34 cellular contexts compared by ENCODE assay signal in the genomic region with DNA sequence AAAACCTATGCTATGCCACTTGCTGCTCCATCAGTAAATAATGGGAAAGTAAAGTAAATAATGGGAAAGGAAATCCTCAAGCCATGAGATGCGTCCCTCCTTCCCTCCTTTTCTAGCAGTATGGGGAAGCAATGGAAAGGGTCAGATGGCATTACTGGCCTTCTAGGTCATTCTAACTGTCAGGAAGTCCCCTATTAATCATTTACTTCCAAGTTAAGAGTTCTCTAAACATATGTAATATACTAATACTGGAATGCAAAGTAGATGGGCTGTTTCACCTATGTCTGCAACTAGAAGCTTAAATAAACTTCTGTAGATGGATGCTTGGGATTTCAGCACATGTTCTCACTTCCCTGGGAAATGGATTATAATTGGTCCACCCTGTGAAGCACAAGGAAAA. TPM values are rescaled to one million over a fixed set of nuclear protein-coding genes. Genes with fewer than 3 reads are reported as not detected.
"Had no signal": no experiment of that assay in that cellular context is flagged by ENCODE, and none has a peak within 500 bp of the region (broad histone marks: within the 10 kb centered on the region; RNA-seq: fewer than 3 reads in every experiment).

No MANE protein-coding gene starts in this region.

- H3K9me3 Mint-ChIP-seq: naive thymus-derived CD4-positive, alpha-beta T cell; nephron; neural progenitor cell had no signal

- H3K4me1 Mint-ChIP-seq: naive thymus-derived CD4-positive, alpha-beta T cell; nephron; neural progenitor cell; stimulated activated effector memory CD8-positive, alpha-beta T cell treated with anti-CD3 and anti-CD28 coated beads, Interleukin-12 subunit alpha, Interleukin-12 subunit beta, amount 100 ng/mL, for 72 hours had no signal

- ATAC-seq: effector memory CD8-positive, alpha-beta T cell; gastrocnemius medialis; left lobe of liver; naive thymus-derived CD4-positive, alpha-beta T cell; sciatic nerve; stimulated activated effector memory CD8-positive, alpha-beta T cell treated with anti-CD3 and anti-CD28 coated beads, Interleukin-12 subunit alpha, Interleukin-12 subunit beta, amount 100 ng/mL, for 72 hours had no signal

- H3K4me3 Mint-ChIP-seq: effector memory CD8-positive, alpha-beta T cell; naive thymus-derived CD4-positive, alpha-beta T cell; nephron; neural progenitor cell; stimulated activated effector memory CD8-positive, alpha-beta T cell treated with anti-CD3 and anti-CD28 coated beads, Interleukin-12 subunit alpha, Interleukin-12 subunit beta, amount 100 ng/mL, for 72 hours had no signal

- DNase-seq: dermis blood vessel endothelial cell; effector memory CD8-positive, alpha-beta T cell; foreskin fibroblast; gastrocnemius medialis; head of caudate nucleus; mesendoderm; midbrain; naive thymus-derived CD4-positive, alpha-beta T cell; stimulated activated CD4-positive, alpha-beta T cell treated with anti-CD3 and anti-CD28 coated beads, Interleukin-12 subunit alpha, Interleukin-12 subunit beta, amount 100 ng/mL, for 4 hours; stimulated activated CD4-positive, alpha-beta T cell treated with anti-CD3 and anti-CD28 coated beads, Interleukin-2, amount 100 ng/mL, for 24 hours; stimulated activated CD4-positive, alpha-beta T cell treated with anti-CD3 and anti-CD28 coated beads, Interleukin-4, amount 100 ng/mL, for 24 hours; stimulated activated naive CD4-positive, alpha-beta T cell treated with Interleukin-2 at 50 U/mL for 16 hours; stomach; thyroid gland; trophoblast cell had no signal

- H3K4me3 ChIP-seq: coronary artery, gastrocnemius medialis, neural progenitor cell, right atrium auricular region, smooth muscle cell, stomach, thyroid gland, vagina had no signal

- H3K9me3 ChIP-seq: gastrocnemius medialis, right atrium auricular region, stomach, thyroid gland, vagina had no signal

- H3K36me3 ChIP-seq: gastrocnemius medialis, neural progenitor cell, right atrium auricular region, stomach, thyroid gland, vagina had no signal

- H3K36me3 Mint-ChIP-seq: naive thymus-derived CD4-positive, alpha-beta T cell; neural progenitor cell; stimulated activated effector memory CD8-positive, alpha-beta T cell treated with anti-CD3 and anti-CD28 coated beads, Interleukin-12 subunit alpha, Interleukin-12 subunit beta, amount 100 ng/mL, for 72 hours had no signal

- H3K27ac Mint-ChIP-seq: effector memory CD8-positive, alpha-beta T cell; naive thymus-derived CD4-positive, alpha-beta T cell; nephron; neural progenitor cell; progenitor cell of endocrine pancreas; stimulated activated effector memory CD8-positive, alpha-beta T cell treated with anti-CD3 and anti-CD28 coated beads, Interleukin-12 subunit alpha, Interleukin-12 subunit beta, amount 100 ng/mL, for 72 hours had no signal

- H3K27me3 Mint-ChIP-seq: effector memory CD8-positive, alpha-beta T cell had no signal

- H3K27me3 ChIP-seq: gastrocnemius medialis, neural progenitor cell, right atrium auricular region, stomach, thyroid gland, vagina had no signal

- H3K4me1 ChIP-seq: gastrocnemius medialis, neural progenitor cell, parathyroid adenoma, right atrium auricular region, thyroid gland, vagina had no signal

- H3K27ac ChIP-seq: coronary artery, gastrocnemius medialis, neural progenitor cell, parathyroid adenoma, right atrium auricular region, stomach, thyroid gland, vagina had no signal

RNA-seq across cellular contexts. Expression of gene MDFIC2, which starts 55.9 kb away (rescaled TPM):
- total RNA-seq: dermis blood vessel endothelial cell; gastrocnemius medialis; glomerular endothelial cell; left lobe of liver; lower leg skin; lung microvascular endothelial cell; mucosa of gallbladder; naive thymus-derived CD4-positive, alpha-beta T cell; osteoblast; progenitor cell of endocrine pancreas; right atrium auricular region; sciatic nerve; smooth muscle cell; stomach; subcutaneous adipose tissue; temporal lobe; thyroid gland; ureter; vagina had no signal
